ENCODE assay signal across 27 cellular contexts in genomic region chr13:95038949-95039348, GRCh38.
"Had no signal": no experiment of that assay in that cellular context is flagged by ENCODE, and none has a peak within 500 bp of the region (broad histone marks: within the 10 kb centered on the region; RNA-seq: fewer than 3 reads in every experiment).

No MANE protein-coding gene starts in this region.

- DNase-seq: hypothalamus; immature natural killer cell; kidney; left colon; left ventricle myocardium inferior; midbrain; mucosa of descending colon; naive thymus-derived CD4-positive, alpha-beta T cell; pancreas; posterior cingulate gyrus; retina; right cardiac atrium; sigmoid colon; small intestine; stimulated activated CD4-positive, alpha-beta T cell treated with anti-CD3 and anti-CD28 coated beads, Interleukin-1b, Interleukin-23, amount 100 ng/mL, for 48 hours; stimulated activated CD4-positive, alpha-beta T cell treated with anti-CD3 and anti-CD28 coated beads, Interleukin-2, amount 100 ng/mL, for 48 hours; stimulated activated CD4-positive, alpha-beta T cell treated with anti-CD3 and anti-CD28 coated beads, Interleukin-4, amount 100 ng/mL, for 4 hours; stimulated activated CD8-positive, alpha-beta memory T cell treated with anti-CD3 and anti-CD28 coated beads, Interleukin-4, amount 100 ng/mL, for 48 hours; stimulated activated naive CD4-positive, alpha-beta T cell treated with Interleukin-2 at 50 U/mL for 16 hours; stimulated activated naive CD8-positive, alpha-beta T cell treated with anti-CD3 and anti-CD28 coated beads, Interleukin-15, amount 100 ng/mL, for 72 hours; substantia nigra; uterus had no signal

- H3K36me3 ChIP-seq: pancreas, prostate gland, uterus had no signal

- ATAC-seq: left colon; mucosa of descending colon; naive thymus-derived CD4-positive, alpha-beta T cell; natural killer cell treated with Interleukin-12 subunit alpha and Interleukin-12 subunit beta and Interleukin-15 and Interleukin-18, amount 100 ng/mL, for 72 hours; pancreas; right cardiac atrium; stimulated activated memory B cell treated with anti-CD40 and anti-IgM and Interleukin-4, amounts not matched to agents 10 μg/mL and 1 μg/mL and 100 μg/mL, for 72 hours; stimulated activated naive CD8-positive, alpha-beta T cell treated with anti-CD3 and anti-CD28 coated beads, Interleukin-15, amount 100 ng/mL, for 72 hours had no signal

- H3K27ac ChIP-seq: left ventricle myocardium inferior, pancreas, prostate gland, sigmoid colon, tibial nerve, uterus had no signal

- H3K27me3 ChIP-seq: pancreas, sigmoid colon, tibial nerve, uterus had no signal

- H3K4me1 ChIP-seq: left ventricle myocardium inferior, pancreas, prostate gland, sigmoid colon, tibial nerve, uterus had no signal

- H3K9me3 ChIP-seq: left ventricle myocardium inferior, mucosa of descending colon, pancreas, prostate gland, sigmoid colon, tibial nerve, uterus had no signal

- H3K4me3 ChIP-seq: left ventricle myocardium inferior, mucosa of descending colon, pancreas, prostate gland, sigmoid colon, tibial nerve, uterus had no signal

- FAIRE-seq: islet of Langerhans, kidney, pancreas, small intestine had no signal
